Comparison of ENCODE assay signal across 23 cellular contexts in the genomic region with DNA sequence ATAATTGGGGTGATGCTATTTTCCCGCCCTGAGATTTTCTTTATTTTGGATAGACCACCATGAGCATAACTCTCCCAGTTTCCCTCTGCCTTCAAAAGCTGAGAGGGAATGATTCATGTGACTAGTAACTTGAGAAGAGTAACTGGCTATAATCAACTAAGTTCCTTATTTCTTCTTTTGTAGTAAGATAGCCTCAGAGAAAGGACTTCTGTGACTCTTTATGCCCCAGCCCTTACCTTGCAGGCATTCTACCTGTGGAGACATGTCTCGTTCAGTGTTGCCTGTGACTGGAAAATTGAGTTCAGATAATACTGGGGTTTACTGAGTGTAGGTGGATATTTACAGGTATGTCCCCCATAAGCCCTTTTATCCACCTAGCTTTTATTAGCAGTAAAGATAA.
"Had no signal": no experiment of that assay in that cellular context is flagged by ENCODE, and none has a peak within 500 bp of the region (broad histone marks: within the 10 kb centered on the region; RNA-seq: fewer than 3 reads in every experiment).

No MANE protein-coding gene starts in this region.

- ATAC-seq: heart right ventricle; left cardiac atrium; left lung; naive thymus-derived CD8-positive, alpha-beta T cell; sciatic nerve; stimulated activated memory B cell treated with anti-CD40 and anti-IgM and Interleukin-4, amounts not matched to agents 10 μg/mL and 1 μg/mL and 100 μg/mL, for 72 hours; stimulated activated naive CD8-positive, alpha-beta T cell treated with anti-CD3 and anti-CD28 coated beads, Interleukin-15, Interleukin-2, amounts not matched to agents 100 U/mL and 50 U/mL, for 24 hours had no signal

- H3K4me3 ChIP-seq: dorsolateral prefrontal cortex, esophagus muscularis mucosa, heart right ventricle, left lung, prostate gland, right atrium auricular region, testis, tibial artery had no signal

- DNase-seq: dorsolateral prefrontal cortex; effector CD4-positive, alpha-beta T cell; foreskin melanocyte; glutamatergic neuron; heart right ventricle; hippocampal formation; left cardiac atrium; left lung; mesendoderm; naive thymus-derived CD8-positive, alpha-beta T cell; nephron progenitor cell; nucleus accumbens; stimulated activated CD4-positive, alpha-beta T cell treated with anti-CD3 and anti-CD28 coated beads, Interleukin-2, amount 100 ng/mL, for 24 hours; stimulated activated CD4-positive, alpha-beta T cell treated with anti-CD3 and anti-CD28 coated beads, Interleukin-4, amount 100 ng/mL, for 24 hours; stimulated activated naive CD8-positive, alpha-beta T cell treated with anti-CD3 and anti-CD28 coated beads, Interleukin-15, Interleukin-2, amounts not matched to agents 100 U/mL and 50 U/mL, for 24 hours; substantia nigra; testis; tibial artery had no signal
